Comparison of ENCODE assay signal across 33 cellular contexts in the genomic region with DNA sequence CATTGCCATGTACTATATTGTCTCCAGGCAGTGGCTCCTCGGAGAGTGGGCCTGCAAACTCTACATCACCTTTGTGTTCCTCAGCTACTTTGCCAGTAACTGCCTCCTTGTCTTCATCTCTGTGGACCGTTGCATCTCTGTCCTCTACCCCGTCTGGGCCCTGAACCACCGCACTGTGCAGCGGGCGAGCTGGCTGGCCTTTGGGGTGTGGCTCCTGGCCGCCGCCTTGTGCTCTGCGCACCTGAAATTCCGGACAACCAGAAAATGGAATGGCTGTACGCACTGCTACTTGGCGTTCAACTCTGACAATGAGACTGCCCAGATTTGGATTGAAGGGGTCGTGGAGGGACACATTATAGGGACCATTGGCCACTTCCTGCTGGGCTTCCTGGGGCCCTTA. TPM values are rescaled to one million over a fixed set of nuclear protein-coding genes. Genes with fewer than 3 reads are reported as not detected.
"Had no signal": no experiment of that assay in that cellular context is flagged by ENCODE, and none has a peak within 500 bp of the region (broad histone marks: within the 10 kb centered on the region; RNA-seq: fewer than 3 reads in every experiment).

No MANE protein-coding gene starts in this region.

- H3K4me3 ChIP-seq: stomach, suprapubic skin, testis, thoracic aorta, thyroid gland, tibial artery, tibial nerve, transverse colon, upper lobe of left lung, upper lobe of right lung, uterus, vagina had no signal

- H3K27me3 ChIP-seq: testis, thyroid gland, upper lobe of left lung, uterus, vagina had no signal

- H3K4me1 ChIP-seq: stomach, suprapubic skin, testis, thyroid gland, tibial artery, tibial nerve, transverse colon, upper lobe of left lung, upper lobe of right lung, uterus, vagina had no signal

- H3K27ac ChIP-seq: stomach, suprapubic skin, testis, thoracic aorta, thyroid gland, tibial artery, tibial nerve, transverse colon, upper lobe of left lung, upper lobe of right lung, uterus, vagina had no signal

- ATAC-seq: stimulated activated effector memory CD8-positive, alpha-beta T cell treated with anti-CD3 and anti-CD28 coated beads, Interleukin-12 subunit alpha, Interleukin-12 subunit beta, amount 100 ng/mL, for 72 hours; stimulated activated memory B cell treated with anti-CD40 and anti-IgM and Interleukin-4, amounts not matched to agents 10 μg/mL and 1 μg/mL and 100 μg/mL, for 72 hours; stimulated activated naive B cell treated with anti-CD40 and anti-IgM and Interleukin-4, amounts not matched to agents 10 μg/mL and 1 μg/mL and 100 μg/mL, for 72 hours; stimulated activated naive CD8-positive, alpha-beta T cell treated with anti-CD3 and anti-CD28 coated beads, Interleukin-15, amount 100 ng/mL, for 72 hours; stimulated activated naive CD8-positive, alpha-beta T cell treated with anti-CD3 and anti-CD28 coated beads, Interleukin-15, Interleukin-2, amounts not matched to agents 100 U/mL and 50 U/mL, for 24 hours; upper lobe of right lung had no signal

- H3K27ac Mint-ChIP-seq: stimulated activated effector memory CD8-positive, alpha-beta T cell treated with anti-CD3 and anti-CD28 coated beads, Interleukin-12 subunit alpha, Interleukin-12 subunit beta, amount 100 ng/mL, for 72 hours; stimulated activated memory B cell treated with anti-CD40 and anti-IgM and Interleukin-4, amounts not matched to agents 10 μg/mL and 1 μg/mL and 100 μg/mL, for 72 hours; stimulated activated naive B cell treated with anti-CD40 and anti-IgM and Interleukin-4, amounts not matched to agents 10 μg/mL and 1 μg/mL and 100 μg/mL, for 72 hours; stimulated activated naive CD8-positive, alpha-beta T cell treated with anti-CD3 and anti-CD28 coated beads, Interleukin-15, amount 100 ng/mL, for 72 hours; stimulated activated naive CD8-positive, alpha-beta T cell treated with anti-CD3 and anti-CD28 coated beads, Interleukin-15, Interleukin-2, amounts not matched to agents 100 ng/mL and 50 ng/mL, for 24 hours; type B pancreatic cell had no signal

- H3K36me3 Mint-ChIP-seq: stimulated activated effector memory CD8-positive, alpha-beta T cell treated with anti-CD3 and anti-CD28 coated beads, Interleukin-12 subunit alpha, Interleukin-12 subunit beta, amount 100 ng/mL, for 72 hours; stimulated activated memory B cell treated with anti-CD40 and anti-IgM and Interleukin-4, amounts not matched to agents 10 μg/mL and 1 μg/mL and 100 μg/mL, for 72 hours; stimulated activated naive B cell treated with anti-CD40 and anti-IgM and Interleukin-4, amounts not matched to agents 10 μg/mL and 1 μg/mL and 100 μg/mL, for 72 hours; type B pancreatic cell had no signal

- H3K9me3 Mint-ChIP-seq: stimulated activated effector memory CD8-positive, alpha-beta T cell treated with anti-CD3 and anti-CD28 coated beads, Interleukin-12 subunit alpha, Interleukin-12 subunit beta, amount 100 ng/mL, for 72 hours; stimulated activated memory B cell treated with anti-CD40 and anti-IgM and Interleukin-4, amounts not matched to agents 10 μg/mL and 1 μg/mL and 100 μg/mL, for 72 hours; stimulated activated naive B cell treated with anti-CD40 and anti-IgM and Interleukin-4, amounts not matched to agents 10 μg/mL and 1 μg/mL and 100 μg/mL, for 72 hours; stimulated activated naive CD8-positive, alpha-beta T cell treated with anti-CD3 and anti-CD28 coated beads, Interleukin-15, amount 100 ng/mL, for 72 hours; stimulated activated naive CD8-positive, alpha-beta T cell treated with anti-CD3 and anti-CD28 coated beads, Interleukin-15, Interleukin-2, amounts not matched to agents 100 ng/mL and 50 ng/mL, for 24 hours; type B pancreatic cell had no signal

- H3K9me3 ChIP-seq: suprapubic skin, testis, thyroid gland, tibial artery, tibial nerve, upper lobe of right lung, uterus, vagina had no signal

- H3K4me1 Mint-ChIP-seq: stimulated activated effector memory CD8-positive, alpha-beta T cell treated with anti-CD3 and anti-CD28 coated beads, Interleukin-12 subunit alpha, Interleukin-12 subunit beta, amount 100 ng/mL, for 72 hours; stimulated activated memory B cell treated with anti-CD40 and anti-IgM and Interleukin-4, amounts not matched to agents 10 μg/mL and 1 μg/mL and 100 μg/mL, for 72 hours; stimulated activated naive B cell treated with anti-CD40 and anti-IgM and Interleukin-4, amounts not matched to agents 10 μg/mL and 1 μg/mL and 100 μg/mL, for 72 hours had no signal

- DNase-seq: stimulated activated CD4-positive, alpha-beta T cell treated with anti-CD3 and anti-CD28 coated beads, Interleukin-2, amount 100 ng/mL, for 48 hours; stimulated activated CD4-positive, alpha-beta T cell treated with anti-CD3 and anti-CD28 coated beads, Interleukin-4, amount 100 ng/mL, for 1 hour; stimulated activated CD4-positive, alpha-beta T cell treated with anti-CD3 and anti-CD28 coated beads, Interleukin-4, amount 100 ng/mL, for 24 hours; stimulated activated CD4-positive, alpha-beta T cell treated with anti-CD3 and anti-CD28 coated beads, Interleukin-4, amount 100 ng/mL, for 4 hours; stimulated activated CD8-positive, alpha-beta memory T cell treated with anti-CD3 and anti-CD28 coated beads, Interleukin-4, amount 100 ng/mL, for 48 hours; stimulated activated naive B cell treated with anti-CD40 and anti-IgM and Interleukin-4, amounts not matched to agents 10 μg/mL and 1 μg/mL and 100 μg/mL, for 72 hours; stimulated activated naive CD4-positive, alpha-beta T cell; stimulated activated naive CD4-positive, alpha-beta T cell treated with Interleukin-2 at 50 U/mL for 16 hours; stimulated activated naive CD8-positive, alpha-beta T cell treated with anti-CD3 and anti-CD28 coated beads, Interleukin-15, amount 100 ng/mL, for 72 hours; stimulated activated naive CD8-positive, alpha-beta T cell treated with anti-CD3 and anti-CD28 coated beads, Interleukin-15, Interleukin-2, amounts not matched to agents 100 U/mL and 50 U/mL, for 24 hours; stomach; substantia nigra; testis; thyroid gland; tibial artery; transverse colon; trophoblast cell; upper lobe of left lung; upper lobe of right lung; uterus had no signal

- H3K36me3 ChIP-seq: stomach, suprapubic skin, thoracic aorta, thyroid gland, tibial artery, tibial nerve, transverse colon, upper lobe of left lung, upper lobe of right lung, uterus, vagina had no signal

- H3K4me3 Mint-ChIP-seq: stimulated activated effector memory CD8-positive, alpha-beta T cell treated with anti-CD3 and anti-CD28 coated beads, Interleukin-12 subunit alpha, Interleukin-12 subunit beta, amount 100 ng/mL, for 72 hours; stimulated activated memory B cell treated with anti-CD40 and anti-IgM and Interleukin-4, amounts not matched to agents 10 μg/mL and 1 μg/mL and 100 μg/mL, for 72 hours; stimulated activated naive B cell treated with anti-CD40 and anti-IgM and Interleukin-4, amounts not matched to agents 10 μg/mL and 1 μg/mL and 100 μg/mL, for 72 hours; stimulated activated naive CD8-positive, alpha-beta T cell treated with anti-CD3 and anti-CD28 coated beads, Interleukin-15, amount 100 ng/mL, for 72 hours; stimulated activated naive CD8-positive, alpha-beta T cell treated with anti-CD3 and anti-CD28 coated beads, Interleukin-15, Interleukin-2, amounts not matched to agents 100 ng/mL and 50 ng/mL, for 24 hours; type B pancreatic cell had no signal

RNA-seq across cellular contexts. Expression of a gene that starts 0.6 kb away (rescaled TPM):
- total RNA-seq: stomach, subcutaneous adipose tissue, suprapubic skin, temporal lobe, testis, thoracic aorta, thyroid gland, tibial nerve, transverse colon, upper lobe of left lung, upper lobe of right lung, ureter, urinary bladder, uterus, vagina had no signal
- polyA plus RNA-seq: stomach, urinary bladder had no signal

RNA-seq across cellular contexts. Expression of a gene that starts 19.3 kb away (rescaled TPM):
- total RNA-seq: stomach, subcutaneous adipose tissue, temporal lobe, thoracic aorta, thyroid gland, tibial nerve, transverse colon, upper lobe of left lung, upper lobe of right lung, ureter, urinary bladder, uterus, vagina had no signal
- polyA plus RNA-seq: stomach, thymus, urinary bladder had no signal

RNA-seq across cellular contexts. Expression of a gene that starts 52.7 kb away (rescaled TPM):
- total RNA-seq: thoracic aorta, urinary bladder, vagina had no signal
